8 cellular contexts compared by ENCODE assay signal in the genomic region with DNA sequence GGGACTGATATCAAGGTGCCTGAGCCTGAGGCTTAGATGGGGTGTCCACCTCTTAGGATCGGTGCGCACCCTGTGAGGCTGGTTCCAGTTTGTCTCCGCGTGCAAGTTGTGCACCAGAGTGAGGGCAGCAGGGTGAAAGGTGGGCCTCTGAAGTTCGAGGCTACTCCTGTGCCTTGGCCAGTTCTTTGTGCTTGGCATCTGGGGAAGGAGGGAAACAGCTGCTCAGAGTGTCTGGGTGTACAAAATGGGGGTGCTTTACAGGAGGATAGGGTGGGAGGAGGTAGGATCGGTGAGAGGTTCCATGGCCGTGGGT. TPM values are rescaled to one million over a fixed set of nuclear protein-coding genes. Genes with fewer than 3 reads are reported as not detected.
DNase-seq lines count a peak whose midpoint lies in the region; ATAC-seq and TF ChIP-seq lines count a peak whose summit lies in the region.

No MANE protein-coding gene starts in this region.

- H3K4me1 ChIP-seq in lung (ENCODE audit: control insufficient read depth in 2 of 2, insufficient read depth in 2 of 2, low read length in 2 of 2) (peaks cover 6 to 19% of the 10 kb centered on the region in 2 donors), upper lobe of left lung (peaks cover 13 to 28% (median 16%) of the 10 kb centered on the region in 4 donors)

- TF ChIP-seq EP300 in upper lobe of left lung (IDR thresholded peaks at IDR 0.05): no peak

- TF ChIP-seq CTCF in astrocyte of the cerebellum (IDR thresholded peaks at IDR 0.05; ENCODE audit: low read depth, low read length, missing control alignments) (no peak), lung (IDR thresholded peaks at IDR 0.05; ENCODE audit: control extremely low read depth, extremely low read depth) (no peak), upper lobe of left lung (IDR thresholded peaks at IDR 0.05) (no peak)

- in situ Hi-C loops in astrocyte of the cerebellum (cut with HindIII; ENCODE audit: low sequenced_read_pairs): no loop called here

- H3K36me3 ChIP-seq in lung (ENCODE audit: control insufficient read depth in 2 of 2, insufficient read depth in 2 of 2, low read length in 2 of 2): no peaks in the 10 kb centered on the region
- no peaks in the 10 kb centered on the region for H3K36me3 ChIP-seq in upper lobe of left lung

- CTCF ChIA-PET in activated naive CD4-positive, alpha-beta T cell treated with anti-CD3 and anti-CD28 coated beads for 36 hours (lab: Charles Lee): interaction anchor here (3.3 kb wide), 1 partner anchor 9 kb away, joined by 21 read pairs; no protein-coding TSS in a partner anchor

- no peaks in the 10 kb centered on the region for H3K9me3 ChIP-seq in lung (ENCODE audit: control insufficient read depth in 2 of 2, insufficient read depth in 1 of 2, low read length in 1 of 2)
- no peaks in the 10 kb centered on the region for H3K9me3 ChIP-seq in upper lobe of left lung

- TF ChIP-seq POLR2A in upper lobe of left lung (IDR thresholded peaks at IDR 0.05): no peak

- peak overlapping the region; percentile 88 to 94 for H3K27ac ChIP-seq in lung (ENCODE audit: low read depth in 1 of 2, low read length in 1 of 2)
- peak overlapping the region; percentile 82 to 89 (median 86) for H3K27ac ChIP-seq in upper lobe of left lung

- intact Hi-C loops in activated naive CD4-positive, alpha-beta T cell treated with anti-CD3 and anti-CD28 coated beads for 36 hours (cut with micrococcal nuclease): loop anchor here (1.0 to 2.0 kb wide), 7 partner anchors 60 to 774 kb away; partner anchors contain the start of genes ALG3, EEF1AKMT4, EPHB3 and MAGEF1

- ATAC-seq in lung (ENCODE audit: insufficient read depth, low FRiP score): no peak
- peak in 1 of 2 donors; percentile 12 for ATAC-seq in upper lobe of left lung (ENCODE audit: low FRiP score in 2 of 2)
- no peak for ATAC-seq in GM19023 (IDR thresholded peaks at IDR 0.05; ENCODE audit: unreplicated experiment)

- H3K27ac Mint-ChIP-seq in activated naive CD4-positive, alpha-beta T cell treated with anti-CD3 and anti-CD28 coated beads for 36 hours: no peak overlapping the region

- H3K4me3 Mint-ChIP-seq in activated naive CD4-positive, alpha-beta T cell treated with anti-CD3 and anti-CD28 coated beads for 36 hours: peak overlapping the region; percentile 92

- WGBS in lung, 2 donors: 27 to 36% methylated on average over 7 of the region's 7 CpGs
- WGBS in upper lobe of left lung, 2 donors: 29 to 49% methylated on average over 3 to 7 of the region's 7 CpGs

- peaks cover 53% of the 10 kb centered on the region for H3K4me1 Mint-ChIP-seq in activated naive CD4-positive, alpha-beta T cell treated with anti-CD3 and anti-CD28 coated beads for 36 hours (ENCODE audit: low read depth)

- H3K27me3 Mint-ChIP-seq in activated naive CD4-positive, alpha-beta T cell treated with anti-CD3 and anti-CD28 coated beads for 36 hours (ENCODE audit: low read depth): no peaks in the 10 kb centered on the region

- no peak for DNase-seq in activated naive CD4-positive, alpha-beta T cell treated with anti-CD3 and anti-CD28 coated beads for 36 hours
- DNase-seq in activated naive CD4-positive, alpha-beta T cell treated with anti-CD3 and anti-CD28 coated beads, Interleukin-2, amount 50 U/mL, for 16 hours: no peak
- DNase-seq in astrocyte of the cerebellum (ENCODE audit: low read depth) (no peak), lung (ENCODE audit: low spot score) (no peak), upper lobe of left lung (no peak), OCI-M1 (lab: John Stamatoyannopoulos, UW) (no peak), GM03348 (ENCODE audit: low spot score) (no peak)

- H3K36me3 Mint-ChIP-seq in activated naive CD4-positive, alpha-beta T cell treated with anti-CD3 and anti-CD28 coated beads for 36 hours (ENCODE audit: low read depth): peaks cover 4% of the 10 kb centered on the region

- H3K9me3 Mint-ChIP-seq in activated naive CD4-positive, alpha-beta T cell treated with anti-CD3 and anti-CD28 coated beads for 36 hours: no peaks in the 10 kb centered on the region

- no peaks in the 10 kb centered on the region for H3K27me3 ChIP-seq in lung (ENCODE audit: control insufficient read depth, insufficient read depth)
- no peaks in the 10 kb centered on the region for H3K27me3 ChIP-seq in upper lobe of left lung

- H3K4me3 ChIP-seq in astrocyte of the cerebellum (ENCODE audit: low read depth, low read length): peak overlapping the region; percentile 96
- H3K4me3 ChIP-seq in lung: peak overlapping the region; percentile 72
- peak overlapping the region; percentile 76 to 95 (median 82) for H3K4me3 ChIP-seq in upper lobe of left lung

RNA-seq across cellular contexts. Expression of gene VPS8, which starts 0.8 kb away (rescaled TPM):
- 10 to 100 TPM; 32.7 to 33.7 TPM for total RNA-seq in activated naive CD4-positive, alpha-beta T cell treated with anti-CD3 and anti-CD28 coated beads for 36 hours
- total RNA-seq in lung: 100 to 1,000 TPM in 1 of 2 donors, 10 to 100 TPM in 1; 54.9 to 184 TPM
- polyA plus RNA-seq in lung: 10 to 100 TPM; 13.9 to 22.2 TPM
- total RNA-seq in upper lobe of left lung: 100 to 1,000 TPM in 2 of 6 donors, 10 to 100 TPM in 4; 50.9 to 147 (median 61.5) TPM
